10 cellular contexts compared by ENCODE assay signal in the genomic region with DNA sequence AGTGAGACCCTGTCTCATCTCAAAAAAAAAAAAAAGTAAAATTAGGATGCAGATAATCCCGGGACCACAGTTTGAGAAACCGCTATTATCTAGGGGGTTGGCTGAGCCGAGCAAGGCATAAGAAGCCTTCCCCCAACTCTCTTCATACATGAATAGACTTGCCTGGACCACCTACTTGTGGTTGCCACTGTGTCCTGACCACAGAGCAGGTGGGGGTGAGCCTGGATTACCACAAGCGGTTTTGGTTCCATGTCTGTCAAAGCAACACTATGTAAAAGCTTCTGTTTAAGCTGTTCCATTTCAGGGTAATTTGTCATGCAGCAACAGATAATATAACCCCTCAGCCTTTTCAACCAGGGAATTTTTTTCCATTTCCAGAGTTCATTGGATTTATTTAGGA. TPM values are rescaled to one million over a fixed set of nuclear protein-coding genes. Genes with fewer than 3 reads are reported as not detected.
DNase-seq lines count a peak whose midpoint lies in the region; ATAC-seq, FAIRE-seq and TF ChIP-seq lines count a peak whose summit lies in the region.
"Had no signal": no experiment of that assay in that cellular context is flagged by ENCODE, and none has a peak within 500 bp of the region (broad histone marks: within the 10 kb centered on the region; RNA-seq: fewer than 3 reads in every experiment).

No MANE protein-coding gene starts in this region.

- H3K36me3 Mint-ChIP-seq in activated T-cell treated with anti-CD3 and anti-CD28 coated beads, Interleukin-2, amount 50 U/mL, for 72 hours (ENCODE audit: insufficient read depth in 2 of 2): peaks cover 3 to 4% of the 10 kb centered on the region in 2 donors

- H2AFZ ChIP-seq in KMS-11 (ENCODE audit: low read depth) (no peak overlapping the region), Karpas-422 (ENCODE audit: low read length) (no peak overlapping the region)

- peaks cover 78% of the 10 kb centered on the region for H3K4me1 Mint-ChIP-seq in activated T-cell treated with anti-CD3 and anti-CD28 coated beads, Interleukin-2, amount 50 U/mL, for 72 hours (ENCODE audit: low read depth)

- DNase-seq in GM12892 (ENCODE audit: insufficient read length) (no peak), left cardiac atrium (no peak), Karpas-422 (no peak)
- DNase-seq in activated T-cell treated with anti-CD3 and anti-CD28 coated beads, Interleukin-2, amount 50 U/mL, for 72 hours: peak; percentile 69 to 77
- DNase-seq in stimulated activated CD4-positive, alpha-beta T cell treated with anti-CD3 and anti-CD28 coated beads, Interleukin-4, amount 100 ng/mL, for 24 hours: peak; percentile 63
- DNase-seq: NCI-H524 treated with DMSO at 0.1 percent for 48 hours had no signal

- H3K9me2 ChIP-seq in Karpas-422 (replicated peaks; ENCODE audit: insufficient read depth, low read length): no peaks in the 10 kb centered on the region

- peaks cover 16% of the 10 kb centered on the region for H3K79me2 ChIP-seq in KMS-11 (ENCODE audit: insufficient read depth, low read depth)
- H3K79me2 ChIP-seq in Karpas-422 (ENCODE audit: low read length): peaks cover 17% of the 10 kb centered on the region

- H3K27ac ChIP-seq in KMS-11 (no peak overlapping the region), Karpas-422 (ENCODE audit: low read length) (no peak overlapping the region)

- ATAC-seq in activated T-cell treated with anti-CD3 and anti-CD28 coated beads, Interleukin-2, amount 50 U/mL, for 72 hours (replicated peaks in 1 of 2): peak in 1 of 2 donors; percentile 8
- ATAC-seq in left cardiac atrium (no peak), GM18520 (IDR thresholded peaks at IDR 0.05; ENCODE audit: unreplicated experiment) (no peak), HG03139 (IDR thresholded peaks at IDR 0.05; ENCODE audit: unreplicated experiment) (no peak)

- peak overlapping the region; percentile 4 to 61 for H3K4me3 Mint-ChIP-seq in activated T-cell treated with anti-CD3 and anti-CD28 coated beads, Interleukin-2, amount 50 U/mL, for 72 hours

- peak; percentile 74 for FAIRE-seq in GM12892 (lab: Jason Lieb, UNC)
- FAIRE-seq: G401.6 had no signal

- no peak for TF ChIP-seq CTCF in KMS-11 (conservative IDR thresholded peaks at IDR 0.05; ENCODE audit: low read depth, low read length)

- H3K36me3 ChIP-seq in KMS-11 (ENCODE audit: insufficient read depth) (no peaks in the 10 kb centered on the region), Karpas-422 (ENCODE audit: insufficient read depth, low read length) (no peaks in the 10 kb centered on the region)

- intact Hi-C loops in left cardiac atrium (cut with DNase I): loop anchor here in 1 of 2 donors (5.0 kb wide), 1 partner anchor 81 kb away; no protein-coding TSS in a partner anchor

- H3K4me2 ChIP-seq in KMS-11 (peak overlapping the region; percentile 59), Karpas-422 (ENCODE audit: low read depth, low read length, poor library complexity, severe bottlenecking) (no peak overlapping the region)

- H3K27me3 Mint-ChIP-seq in activated T-cell treated with anti-CD3 and anti-CD28 coated beads, Interleukin-2, amount 50 U/mL, for 72 hours (ENCODE audit: low read depth): peaks cover 5% of the 10 kb centered on the region

- H3K9me3 Mint-ChIP-seq in activated T-cell treated with anti-CD3 and anti-CD28 coated beads, Interleukin-2, amount 50 U/mL, for 72 hours: no peaks in the 10 kb centered on the region

- H3K27ac Mint-ChIP-seq in activated T-cell treated with anti-CD3 and anti-CD28 coated beads, Interleukin-2, amount 50 U/mL, for 72 hours: peak overlapping the region; percentile 78

- no peaks in the 10 kb centered on the region for H4K20me1 ChIP-seq in KMS-11 (ENCODE audit: insufficient read depth)
- peaks cover 9% of the 10 kb centered on the region; the same call in 1 of the 2 replicates for H4K20me1 ChIP-seq in Karpas-422 (ENCODE audit: insufficient read depth, low read depth, low read length)

- no peaks in the 10 kb centered on the region for H3K9me3 ChIP-seq in Karpas-422 (ENCODE audit: low read length)

- no peaks in the 10 kb centered on the region; the same call in 1 of the 2 replicates for H3K27me3 ChIP-seq in KMS-11 (ENCODE audit: insufficient read depth, low read depth)
- H3K27me3 ChIP-seq in Karpas-422 (ENCODE audit: low read length): no peaks in the 10 kb centered on the region

- H3K9ac ChIP-seq in KMS-11 (no peak overlapping the region), Karpas-422 (ENCODE audit: low read length) (no peak overlapping the region)

- H3K4me3 ChIP-seq in KMS-11 (IDR thresholded peaks at IDR 0.05; ENCODE audit: insufficient read depth, low read depth, low read length) (no peak overlapping the region), Karpas-422 (ENCODE audit: low read length) (no peak overlapping the region)

- H3K4me1 ChIP-seq in KMS-11 (ENCODE audit: low read depth, poor library complexity, severe bottlenecking) (peaks cover 41% of the 10 kb centered on the region), Karpas-422 (ENCODE audit: low read length) (peaks cover 21% of the 10 kb centered on the region)

- no peak for TF ChIP-seq POLR2A in GM12892 (IDR thresholded peaks at IDR 0.05; ENCODE audit: low read depth, low read length)

RNA-seq across cellular contexts. Expression of gene NAPA, which starts 3.3 kb away (rescaled TPM):
- polyA plus RNA-seq in GM12892 (2012; ENCODE audit: missing spikeins): 51.0 TPM
- 10 to 100 TPM; 64.4 to 71.5 TPM for total RNA-seq in activated T-cell treated with anti-CD3 and anti-CD28 coated beads, Interleukin-2, amount 50 U/mL, for 72 hours
- total RNA-seq in left cardiac atrium: 100 to 1,000 TPM in 1 of 2 donors, 10 to 100 TPM in 1; 92.7 to 113 TPM
- 60.8 and 88.9 TPM in 2 replicates for total RNA-seq in Karpas-422 (2014; rRNA removed; shearing (Covaris generic); ENCODE audit: low replicate concordance)

RNA-seq across cellular contexts. Expression of gene KPTN, which starts 34.1 kb away (rescaled TPM):
- 8.5 TPM for polyA plus RNA-seq in GM12892 (2012; ENCODE audit: missing spikeins)
- 10 to 100 TPM in 1 of 2 donors, 1 to 10 TPM in 1; 7.2 to 10.5 TPM for total RNA-seq in activated T-cell treated with anti-CD3 and anti-CD28 coated beads, Interleukin-2, amount 50 U/mL, for 72 hours
- 10 to 100 TPM in 1 of 2 donors, 1 to 10 TPM in 1; 6.9 to 10.5 TPM for total RNA-seq in left cardiac atrium
- 6.2 and 11.1 TPM in 2 replicates for total RNA-seq in Karpas-422 (2014; rRNA removed; shearing (Covaris generic); ENCODE audit: low replicate concordance)

RNA-seq across cellular contexts. Expression of gene SLC8A2, which starts 46.4 kb away (rescaled TPM):
- polyA plus RNA-seq in GM12892 (2012; ENCODE audit: missing spikeins): 0.04 TPM
- under 1 TPM; 0.17 to 0.97 TPM for total RNA-seq in activated T-cell treated with anti-CD3 and anti-CD28 coated beads, Interleukin-2, amount 50 U/mL, for 72 hours
- total RNA-seq in left cardiac atrium: under 1 TPM in 1 of 2 donors, not detected in 1; 0.15 TPM
- 0.22 TPM in 1 of 2 replicates, not detected in the other for total RNA-seq in Karpas-422 (2014; rRNA removed; shearing (Covaris generic); ENCODE audit: low replicate concordance)

RNA-seq across cellular contexts. Expression of gene ZNF541, which starts 54.8 kb away (rescaled TPM):
- polyA plus RNA-seq in GM12892 (2012; ENCODE audit: missing spikeins): 0.15 TPM
- under 1 TPM; 0.69 to 0.96 TPM for total RNA-seq in activated T-cell treated with anti-CD3 and anti-CD28 coated beads, Interleukin-2, amount 50 U/mL, for 72 hours
- total RNA-seq in left cardiac atrium: under 1 TPM; 0.13 to 0.21 TPM
- not detected in 2 replicates for total RNA-seq in Karpas-422 (2014; rRNA removed; shearing (Covaris generic); ENCODE audit: low replicate concordance)

Comparison
In these comparisons a context has a peak if more than half of its experiments do, and no peak if none do; other contexts are left out.
1. DNase-seq: peak in activated T-cell treated with anti-CD3 and anti-CD28 coated beads, Interleukin-2, amount 50 U/mL, for 72 hours (2 of 2) and stimulated activated CD4-positive, alpha-beta T cell treated with anti-CD3 and anti-CD28 coated beads, Interleukin-4, amount 100 ng/mL, for 24 hours (single experiment); none in GM12892 (single experiment), left cardiac atrium (single experiment) and Karpas-422 (single experiment).